ENCODE assay signal across 8 cellular contexts in the genomic region with DNA sequence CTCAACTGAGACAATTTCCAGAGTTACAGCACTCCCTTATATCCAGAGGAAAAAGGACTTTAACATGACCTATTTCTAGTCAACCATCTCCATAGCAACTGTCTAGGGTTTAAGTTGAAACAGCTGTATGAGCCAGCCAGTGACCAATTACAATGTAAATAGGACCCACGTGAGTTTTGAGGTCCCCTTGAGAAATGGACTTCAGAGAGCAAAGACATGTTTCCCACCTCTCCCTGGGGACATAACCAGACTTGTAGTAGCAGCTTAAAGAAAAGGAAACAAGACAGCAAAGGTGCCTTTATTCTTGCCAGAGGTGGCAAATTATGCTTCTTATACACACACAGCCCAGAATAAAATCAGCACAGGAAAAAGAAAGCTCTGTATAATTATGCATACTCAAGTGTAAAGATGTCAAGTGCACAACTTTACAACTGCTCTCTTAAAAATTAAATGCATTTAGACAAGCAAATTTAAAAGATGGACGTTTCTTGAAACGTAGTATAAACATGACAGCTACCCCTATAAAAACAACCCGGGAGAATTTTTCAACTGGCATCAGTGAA. TPM values are rescaled to one million over a fixed set of nuclear protein-coding genes. Genes with fewer than 3 reads are reported as not detected.
A peak's percentile ranks its signal among the peaks of the same experiment; 100 is the strongest.
DNase-seq lines count a peak whose midpoint lies in the region; ATAC-seq and TF ChIP-seq lines count a peak whose summit lies in the region.

No MANE protein-coding gene starts in this region.

- TF ChIP-seq CTCF in suprapubic skin (IDR thresholded peaks at IDR 0.05), result no peak
- TF ChIP-seq CTCF in dorsolateral prefrontal cortex (IDR thresholded peaks at IDR 0.05 in 54 of 56, conservative IDR thresholded peaks at IDR 0.05 in 2 of 56; ENCODE audit: low read depth in 1 of 56, partially characterized antibody in 56 of 56), result no peak

- WGBS in suprapubic skin, result 30% methylated on average over 4 of the region's 4 CpGs

- no peaks in the 10 kb centered on the region for H3K4me1 ChIP-seq in suprapubic skin

- H3K9me3 ChIP-seq in suprapubic skin, result no peaks in the 10 kb centered on the region

- H3K4me3 ChIP-seq in suprapubic skin, result no peak overlapping the region
- no peak overlapping the region for H3K4me3 ChIP-seq in dorsolateral prefrontal cortex

- peak; percentile 71 for DNase-seq in A172 (ENCODE audit: low spot score)
- DNase-seq in lung microvascular endothelial cell (ENCODE audit: low read depth in 2 of 2), result peak; percentile 40 to 84
- DNase-seq in suprapubic skin (ENCODE audit: low spot score in 2 of 2), result no peak
- no peak for DNase-seq in NCI-H524 treated with DMSO at 0.1 percent for 48 hours (lab: John Stamatoyannopoulos, UW)
- no peak for DNase-seq in dorsolateral prefrontal cortex

- H3K27ac ChIP-seq in suprapubic skin, result no peak overlapping the region
- H3K27ac ChIP-seq in dorsolateral prefrontal cortex, result peak overlapping the region in 25 of 59 donors; percentile 4 to 63 (median 32)

- TF ChIP-seq EP300 in suprapubic skin (IDR thresholded peaks at IDR 0.05), result no peak

- no peak for TF ChIP-seq POLR2A in suprapubic skin (IDR thresholded peaks at IDR 0.05)

- intact Hi-C loops in dorsolateral prefrontal cortex (cut with DNase I), result no loop called here

- ATAC-seq in GM18520 (IDR thresholded peaks at IDR 0.05; ENCODE audit: unreplicated experiment), result peak; percentile 70
- ATAC-seq in HG02973 (IDR thresholded peaks at IDR 0.05; ENCODE audit: unreplicated experiment), result peak; percentile 82
- peak; percentile 99 for ATAC-seq in SK-N-SH treated with all-trans-retinoic acid at 6 μM for 48 hours

- no peaks in the 10 kb centered on the region for H3K36me3 ChIP-seq in suprapubic skin

- no peaks in the 10 kb centered on the region for H3K27me3 ChIP-seq in suprapubic skin
- no peaks in the 10 kb centered on the region for H3K27me3 ChIP-seq in dorsolateral prefrontal cortex

TF ChIP-seq in SK-N-SH treated with all-trans-retinoic acid at 6 μM for 48 hours, 23 proteins besides CTCF, POLR2A, EP300 and RAD21:
- TF ChIP-seq ZNF8 (CRISPR knock-in tag; IDR thresholded peaks at IDR 0.05) (no peak), TCF4 (CRISPR knock-in tag; IDR thresholded peaks at IDR 0.05; ENCODE audit: borderline replicate concordance) (peak; percentile 35; the same call in 1 of the 2 replicates), ZNF70 (CRISPR knock-in tag; IDR thresholded peaks at IDR 0.05) (no peak)
TF ChIP-seq in SK-N-SH treated with all-trans-retinoic acid at 6 μM for 48 hours: peak in this region for 1.

RNA-seq across cellular contexts. Expression of gene SUMF1, which starts 40.2 kb away (rescaled TPM):
- 77.4 and 87.0 TPM in 2 replicates for total RNA-seq in A172 (2014; rRNA removed; shearing (Covaris generic))
- 41.0 and 42.5 TPM in 2 replicates for total RNA-seq in lung microvascular endothelial cell
- total RNA-seq in suprapubic skin, result 10 to 100 TPM; 38.9 to 47.3 (median 42.3) TPM
- 10 to 100 TPM; 12.4 to 26.6 (median 17.6) TPM for total RNA-seq in dorsolateral prefrontal cortex

Comparison
In these comparisons a context has a peak if more than half of its experiments do, and no peak if none do; other contexts are left out.
1. DNase-seq: peak in A172 (single experiment) and lung microvascular endothelial cell (2 of 2); none in suprapubic skin (0 of 2), NCI-H524 treated with DMSO at 0.1 percent for 48 hours (single experiment) and dorsolateral prefrontal cortex (0 of 10).
2. Peak in every context shown above with its lines, with median percentiles within 50 percentile points of each other: ATAC-seq.